Comparison of ENCODE assay signal across 8 cellular contexts in genomic region chr14:104816678-104816945, GRCh38. TPM values are rescaled to one million over a fixed set of nuclear protein-coding genes. Genes with fewer than 3 reads are reported as not detected.
DNase-seq lines count a peak whose midpoint lies in the region; ATAC-seq and TF ChIP-seq lines count a peak whose summit lies in the region.

No MANE protein-coding gene starts in this region.

- WGBS in tibial nerve, 2 donors: 8 to 12% methylated on average over 5 to 9 of the region's 9 CpGs

- H3K9me3 ChIP-seq in left lung (no peaks in the 10 kb centered on the region), tibial nerve (peaks cover 0 to 5% (median 0%) of the 10 kb centered on the region in 4 donors)

- peak overlapping the region; percentile 71 to 97 for H3K4me3 ChIP-seq in left lung
- H3K4me3 ChIP-seq in tibial nerve: peak overlapping the region; percentile 53 to 91 (median 84)

- no peaks in the 10 kb centered on the region for H3K27me3 ChIP-seq in left lung
- H3K27me3 ChIP-seq in tibial nerve: no peaks in the 10 kb centered on the region

- H3K27me3 Mint-ChIP-seq in activated CD8-positive, alpha-beta memory T cell treated with anti-CD3 and anti-CD28 coated beads, Interleukin-2, amount 10 ng/mL, durations not matched to agents 7 days and 5 days: no peaks in the 10 kb centered on the region
- no peaks in the 10 kb centered on the region for H3K27me3 Mint-ChIP-seq in activated naive CD8-positive, alpha-beta T cell treated with anti-CD3 and anti-CD28 coated beads, Interleukin-2, amount 50 U/mL, for 24 hours

- TF ChIP-seq POLR2A in tibial nerve (IDR thresholded peaks at IDR 0.05): no peak

- peaks cover 24% of the 10 kb centered on the region for H3K4me1 Mint-ChIP-seq in activated CD8-positive, alpha-beta memory T cell treated with anti-CD3 and anti-CD28 coated beads, Interleukin-2, amount 10 ng/mL, durations not matched to agents 7 days and 5 days
- H3K4me1 Mint-ChIP-seq in activated naive CD8-positive, alpha-beta T cell treated with anti-CD3 and anti-CD28 coated beads, Interleukin-2, amount 50 U/mL, for 24 hours: peaks cover 26% of the 10 kb centered on the region

- intact Hi-C loops in left lung (cut with DNase I): no loop called here

- CTCF ChIA-PET in activated CD8-positive, alpha-beta memory T cell treated with anti-CD3 and anti-CD28 coated beads, Interleukin-2, amount 10 ng/mL, durations not matched to agents 7 days and 5 days (lab: Charles Lee): no interaction called here

- no peak for ATAC-seq in activated CD8-positive, alpha-beta memory T cell treated with anti-CD3 and anti-CD28 coated beads, Interleukin-2, amount 10 ng/mL, durations not matched to agents 7 days and 5 days
- no peak for ATAC-seq in activated naive CD8-positive, alpha-beta T cell treated with anti-CD3 and anti-CD28 coated beads, Interleukin-2, amount 50 U/mL, for 24 hours
- ATAC-seq in left lung: peak; percentile 8
- ATAC-seq in HG03442 (IDR thresholded peaks at IDR 0.05; ENCODE audit: unreplicated experiment): no peak
- no peak for ATAC-seq in HG02970 (IDR thresholded peaks at IDR 0.05; ENCODE audit: low FRiP score, unreplicated experiment)

- H3K27ac ChIP-seq in left lung (peak overlapping the region; percentile 88 to 93), tibial nerve (peak overlapping the region; percentile 82 to 95 (median 92))

- H3K4me1 ChIP-seq in left lung: peaks cover 18 to 36% of the 10 kb centered on the region in 2 donors
- peaks cover 0 to 44% (median 15%) of the 10 kb centered on the region in 4 donors for H3K4me1 ChIP-seq in tibial nerve

- no peak for DNase-seq in activated CD8-positive, alpha-beta memory T cell treated with anti-CD3 and anti-CD28 coated beads, Interleukin-2, amount 10 ng/mL, durations not matched to agents 7 days and 5 days
- DNase-seq in activated CD8-positive, alpha-beta memory T cell treated with anti-CD3 and anti-CD28 coated beads for 24 hours: no peak
- peak; percentile 21 for DNase-seq in activated naive CD8-positive, alpha-beta T cell treated with anti-CD3 and anti-CD28 coated beads, Interleukin-2, amount 50 U/mL, for 24 hours
- DNase-seq in left lung (no peak), tibial nerve (ENCODE audit: low spot score in 2 of 2) (no peak), kidney tubule cell (ENCODE audit: low spot score) (no peak)

- TF ChIP-seq EP300 in tibial nerve (IDR thresholded peaks at IDR 0.05): no peak

- peaks cover 2% of the 10 kb centered on the region for H3K36me3 Mint-ChIP-seq in activated CD8-positive, alpha-beta memory T cell treated with anti-CD3 and anti-CD28 coated beads, Interleukin-2, amount 10 ng/mL, durations not matched to agents 7 days and 5 days
- H3K36me3 Mint-ChIP-seq in activated naive CD8-positive, alpha-beta T cell treated with anti-CD3 and anti-CD28 coated beads, Interleukin-2, amount 50 U/mL, for 24 hours (ENCODE audit: low read depth): peaks cover 2% of the 10 kb centered on the region

- no peaks in the 10 kb centered on the region for H3K9me3 Mint-ChIP-seq in activated CD8-positive, alpha-beta memory T cell treated with anti-CD3 and anti-CD28 coated beads, Interleukin-2, amount 10 ng/mL, durations not matched to agents 7 days and 5 days (ENCODE audit: low read depth)
- H3K9me3 Mint-ChIP-seq in activated naive CD8-positive, alpha-beta T cell treated with anti-CD3 and anti-CD28 coated beads, Interleukin-2, amount 50 U/mL, for 24 hours: no peaks in the 10 kb centered on the region

- H3K36me3 ChIP-seq in left lung (no peaks in the 10 kb centered on the region), tibial nerve (peaks cover 0 to 13% (median 0%) of the 10 kb centered on the region in 3 donors)

- peak overlapping the region; percentile 85 for H3K4me3 Mint-ChIP-seq in activated CD8-positive, alpha-beta memory T cell treated with anti-CD3 and anti-CD28 coated beads, Interleukin-2, amount 10 ng/mL, durations not matched to agents 7 days and 5 days
- peak overlapping the region; percentile 89 for H3K4me3 Mint-ChIP-seq in activated naive CD8-positive, alpha-beta T cell treated with anti-CD3 and anti-CD28 coated beads, Interleukin-2, amount 50 U/mL, for 24 hours

- peak overlapping the region; percentile 92 for H3K27ac Mint-ChIP-seq in activated CD8-positive, alpha-beta memory T cell treated with anti-CD3 and anti-CD28 coated beads, Interleukin-2, amount 10 ng/mL, durations not matched to agents 7 days and 5 days
- H3K27ac Mint-ChIP-seq in activated naive CD8-positive, alpha-beta T cell treated with anti-CD3 and anti-CD28 coated beads, Interleukin-2, amount 50 U/mL, for 24 hours: peak overlapping the region; percentile 93

- TF ChIP-seq CTCF in left lung (IDR thresholded peaks at IDR 0.05) (no peak), tibial nerve (IDR thresholded peaks at IDR 0.05) (no peak)

RNA-seq across cellular contexts. Expression of gene ZBTB42, which starts 15.7 kb away (rescaled TPM):
- 1 to 10 TPM; 4.9 to 5.5 TPM for total RNA-seq in activated CD8-positive, alpha-beta memory T cell treated with anti-CD3 and anti-CD28 coated beads, Interleukin-2, amount 10 ng/mL, durations not matched to agents 7 days and 5 days
- 10 to 100 TPM in 1 of 2 donors, 1 to 10 TPM in 1; 9.9 to 12.1 TPM for total RNA-seq in left lung
- total RNA-seq in tibial nerve: 10 to 100 TPM in 1 of 4 donors, 1 to 10 TPM in 3; 5.9 to 12.3 (median 6.7) TPM

RNA-seq across cellular contexts. Expression of gene AKT1, which starts 21.1 kb away (rescaled TPM):
- total RNA-seq in activated CD8-positive, alpha-beta memory T cell treated with anti-CD3 and anti-CD28 coated beads, Interleukin-2, amount 10 ng/mL, durations not matched to agents 7 days and 5 days: 100 to 1,000 TPM; 178 to 202 TPM
- 100 to 1,000 TPM; 173 to 176 TPM for total RNA-seq in left lung
- total RNA-seq in tibial nerve: 100 to 1,000 TPM; 130 to 199 (median 144) TPM

RNA-seq across cellular contexts. Expression of gene CEP170B, which starts 48.5 kb away (rescaled TPM):
- 1 to 10 TPM; 4.6 to 8.5 TPM for total RNA-seq in activated CD8-positive, alpha-beta memory T cell treated with anti-CD3 and anti-CD28 coated beads, Interleukin-2, amount 10 ng/mL, durations not matched to agents 7 days and 5 days
- 10 to 100 TPM; 35.1 to 42.3 TPM for total RNA-seq in left lung
- total RNA-seq in tibial nerve: 10 to 100 TPM; 10.1 to 36.3 (median 13.0) TPM
